Comparison of ENCODE assay signal across 8 cellular contexts in the genomic region with DNA sequence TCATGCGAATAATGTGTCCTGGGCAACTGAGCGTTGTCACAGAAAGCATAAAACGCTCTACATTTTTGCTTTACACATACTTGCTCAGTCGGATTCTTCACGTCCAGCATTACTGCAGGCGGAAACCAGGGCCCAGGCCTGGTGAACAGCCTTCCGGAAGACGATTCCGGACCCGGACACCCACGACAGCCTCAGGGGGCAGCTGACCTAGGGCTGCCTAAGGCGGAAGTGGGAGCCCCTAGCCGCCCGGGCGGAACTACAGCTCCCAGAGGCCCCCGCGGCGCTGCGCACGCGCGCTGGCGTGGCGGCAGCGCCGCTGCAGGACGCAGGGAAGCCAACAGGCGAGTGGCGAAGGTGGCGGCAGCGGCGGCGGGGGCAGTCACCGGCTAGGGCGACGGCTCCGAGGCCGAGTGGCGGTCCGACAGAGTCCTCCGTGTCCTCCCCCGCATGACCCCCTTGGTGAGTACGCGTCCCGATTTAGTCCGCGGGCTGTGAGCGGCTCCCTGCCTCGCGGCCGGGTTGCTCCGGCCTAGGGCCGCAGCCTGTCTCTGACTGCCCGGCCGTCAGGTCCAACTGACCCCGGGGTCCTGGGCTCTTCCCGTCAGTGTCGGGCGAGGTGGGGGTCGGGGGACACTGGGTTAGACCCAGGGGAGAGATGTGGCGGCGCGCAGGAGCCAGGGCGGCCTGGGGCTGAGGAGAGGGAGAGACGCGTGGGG. TPM values are rescaled to one million over a fixed set of nuclear protein-coding genes. Genes with fewer than 3 reads are reported as not detected.
DNase-seq lines count a peak whose midpoint lies in the region; ATAC-seq and TF ChIP-seq lines count a peak whose summit lies in the region.

A gene with protein sequence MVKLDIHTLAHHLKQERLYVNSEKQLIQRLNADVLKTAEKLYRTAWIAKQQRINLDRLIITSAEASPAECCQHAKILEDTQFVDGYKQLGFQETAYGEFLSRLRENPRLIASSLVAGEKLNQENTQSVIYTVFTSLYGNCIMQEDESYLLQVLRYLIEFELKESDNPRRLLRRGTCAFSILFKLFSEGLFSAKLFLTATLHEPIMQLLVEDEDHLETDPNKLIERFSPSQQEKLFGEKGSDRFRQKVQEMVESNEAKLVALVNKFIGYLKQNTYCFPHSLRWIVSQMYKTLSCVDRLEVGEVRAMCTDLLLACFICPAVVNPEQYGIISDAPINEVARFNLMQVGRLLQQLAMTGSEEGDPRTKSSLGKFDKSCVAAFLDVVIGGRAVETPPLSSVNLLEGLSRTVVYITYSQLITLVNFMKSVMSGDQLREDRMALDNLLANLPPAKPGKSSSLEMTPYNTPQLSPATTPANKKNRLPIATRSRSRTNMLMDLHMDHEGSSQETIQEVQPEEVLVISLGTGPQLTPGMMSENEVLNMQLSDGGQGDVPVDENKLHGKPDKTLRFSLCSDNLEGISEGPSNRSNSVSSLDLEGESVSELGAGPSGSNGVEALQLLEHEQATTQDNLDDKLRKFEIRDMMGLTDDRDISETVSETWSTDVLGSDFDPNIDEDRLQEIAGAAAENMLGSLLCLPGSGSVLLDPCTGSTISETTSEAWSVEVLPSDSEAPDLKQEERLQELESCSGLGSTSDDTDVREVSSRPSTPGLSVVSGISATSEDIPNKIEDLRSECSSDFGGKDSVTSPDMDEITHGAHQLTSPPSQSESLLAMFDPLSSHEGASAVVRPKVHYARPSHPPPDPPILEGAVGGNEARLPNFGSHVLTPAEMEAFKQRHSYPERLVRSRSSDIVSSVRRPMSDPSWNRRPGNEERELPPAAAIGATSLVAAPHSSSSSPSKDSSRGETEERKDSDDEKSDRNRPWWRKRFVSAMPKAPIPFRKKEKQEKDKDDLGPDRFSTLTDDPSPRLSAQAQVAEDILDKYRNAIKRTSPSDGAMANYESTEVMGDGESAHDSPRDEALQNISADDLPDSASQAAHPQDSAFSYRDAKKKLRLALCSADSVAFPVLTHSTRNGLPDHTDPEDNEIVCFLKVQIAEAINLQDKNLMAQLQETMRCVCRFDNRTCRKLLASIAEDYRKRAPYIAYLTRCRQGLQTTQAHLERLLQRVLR (N-terminal part only) (plus strand): TSS at position 326 of the 716 bp plus-strand sequence. CDS start 37,096 bp downstream, outside the sequence.

- peak within 1 kb of the TSS; percentile 84 for H3K4me3 ChIP-seq in BJ (ENCODE audit: low read depth, low read length)

- POLR2A ChIA-PET in BJ (lab: Charles Lee), result interaction anchor here (1.1 kb wide), 1 partner anchor 20 kb away, joined by 3 read pairs; a partner anchor contains a TSS
- POLR2A ChIA-PET in activated CD4-positive, alpha-beta T cell treated with anti-CD3 and anti-CD28 coated beads for 36 hours (lab: Charles Lee), result interaction anchor here (1.2 to 2.7 kb wide), 2 partner anchors 21 to 46 kb away, joined by 4 to 20 read pairs; a partner anchor contains a TSS

- ATAC-seq in HG03378 (IDR thresholded peaks at IDR 0.05; ENCODE audit: unreplicated experiment), result peak; percentile 76
- peak; percentile 99 for ATAC-seq in activated CD4-positive, alpha-beta T cell treated with anti-CD3 and anti-CD28 coated beads for 36 hours

- TF ChIP-seq POLR2A in GM19099 (IDR thresholded peaks at IDR 0.05; ENCODE audit: extremely low read depth, insufficient read length, low read depth), result peak; percentile 85

- peaks cover 43% of the 10 kb centered on the region for H3K4me1 Mint-ChIP-seq in activated CD4-positive, alpha-beta T cell treated with anti-CD3 and anti-CD28 coated beads for 36 hours

- peak; percentile 50 for DNase-seq in BJ (ENCODE audit: low read depth)
- DNase-seq in NCI-H510A (lab: John Stamatoyannopoulos, UW), result peak; percentile 90
- DNase-seq in activated CD4-positive, alpha-beta T cell treated with anti-CD3 and anti-CD28 coated beads for 36 hours, result peak; percentile 94
- DNase-seq in kidney tubule cell (ENCODE audit: low spot score), result peak; percentile 97
- DNase-seq in stimulated activated CD4-positive, alpha-beta T cell treated with anti-CD3 and anti-CD28 coated beads, Interleukin-1b, Interleukin-23, amount 100 ng/mL, for 24 hours (ENCODE audit: low read depth in 4 of 4, low spot score in 1 of 4), result peak; percentile 67 to 83 (median 77)

- H3K4me3 Mint-ChIP-seq in activated CD4-positive, alpha-beta T cell treated with anti-CD3 and anti-CD28 coated beads for 36 hours, result peak within 1 kb of the TSS; percentile 99

- intact Hi-C loops in activated CD4-positive, alpha-beta T cell treated with anti-CD3 and anti-CD28 coated beads for 36 hours (cut with DNase I, micrococcal nuclease), result loop anchor here (1.0 to 10.0 kb wide), 9 partner anchors 20 to 847 kb away; a partner anchor contains a TSS

- no peaks in the 10 kb centered on the region for H3K9me3 Mint-ChIP-seq in activated CD4-positive, alpha-beta T cell treated with anti-CD3 and anti-CD28 coated beads for 36 hours (ENCODE audit: low read depth)

- CTCF ChIA-PET in BJ (lab: Yijun Ruan, JAX), result interaction anchor here (0.7 to 3.4 kb wide), 3 partner anchors 13 to 28 kb away, joined by 3 to 20 read pairs (median 7); no protein-coding TSS in a partner anchor
- CTCF ChIA-PET in activated CD4-positive, alpha-beta T cell treated with anti-CD3 and anti-CD28 coated beads for 36 hours (lab: Charles Lee), result interaction anchor here (0.6 to 1.1 kb wide), 3 partner anchors 17 to 99 kb away, joined by 3 to 12 read pairs (median 4); a partner anchor contains a TSS

- no peaks in the 10 kb centered on the region for H3K27me3 ChIP-seq in BJ (ENCODE audit: control insufficient read depth, insufficient read depth, low read length)

- peak within 1 kb of the TSS; percentile 82 for H3K27ac ChIP-seq in cingulate gyrus (ENCODE audit: low read depth, low read length)

- H3K27ac Mint-ChIP-seq in activated CD4-positive, alpha-beta T cell treated with anti-CD3 and anti-CD28 coated beads for 36 hours, result peak within 1 kb of the TSS; percentile 96

- peaks cover 22% of the 10 kb centered on the region for H3K36me3 Mint-ChIP-seq in activated CD4-positive, alpha-beta T cell treated with anti-CD3 and anti-CD28 coated beads for 36 hours (ENCODE audit: low read depth)

- H3K36me3 ChIP-seq in BJ (ENCODE audit: control insufficient read depth, insufficient read depth, low read length), result peaks cover 1% of the 10 kb centered on the region

- peak; percentile 20; the same call in 1 of the 2 replicates for TF ChIP-seq CTCF in BJ (IDR thresholded peaks at IDR 0.05; ENCODE audit: insufficient read depth, low read depth, low read length)

- H3K27me3 Mint-ChIP-seq in activated CD4-positive, alpha-beta T cell treated with anti-CD3 and anti-CD28 coated beads for 36 hours, result no peaks in the 10 kb centered on the region

RNA-seq across cellular contexts. Expression of the gene that starts here (rescaled TPM):
- 11.6 and 15.8 TPM in 2 replicates for polyA plus RNA-seq in BJ (2011; rRNA removed)
- polyA minus RNA-seq in BJ (2011; rRNA and poly(A)+ RNA removed), result 17.9 and 24.2 TPM in 2 replicates
- total RNA-seq in activated CD4-positive, alpha-beta T cell treated with anti-CD3 and anti-CD28 coated beads for 36 hours, result 10 to 100 TPM; 41.6 to 47.7 TPM

Comparison
In these comparisons a context has a peak if more than half of its experiments do, and no peak if none do; other contexts are left out.
1. Peak in every context shown above with its lines: DNase-seq, ATAC-seq, H3K4me3 ChIP-seq and H3K27ac ChIP-seq.